1 cellular context compared by ENCODE assay signal in the genomic region with DNA sequence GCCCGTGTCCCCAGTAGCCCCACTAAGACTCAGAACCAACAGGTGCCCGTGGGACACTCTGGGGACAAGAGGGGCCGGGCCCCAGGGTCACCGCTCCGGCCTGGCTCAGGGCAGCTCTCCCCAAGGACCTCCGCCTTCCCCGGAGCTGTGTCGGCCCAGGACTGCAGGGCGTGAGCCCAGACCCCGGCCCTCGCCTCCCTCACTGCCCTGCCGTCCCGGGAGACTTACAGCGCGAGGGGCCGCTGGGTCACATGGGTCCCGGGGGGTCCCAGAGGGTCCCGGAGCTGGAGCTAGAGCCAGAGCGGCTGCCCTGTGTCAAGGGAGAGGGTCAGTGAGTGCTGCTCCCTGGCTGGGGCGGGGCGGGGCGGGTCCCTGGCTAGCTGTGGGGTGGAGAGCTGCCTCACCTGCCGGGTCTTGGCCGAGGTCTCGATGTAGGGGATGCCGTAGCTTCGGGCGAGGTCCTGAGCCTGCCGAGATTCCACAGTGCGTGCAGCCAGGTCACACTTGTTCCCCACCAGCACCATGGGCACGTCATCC.
TF ChIP-seq lines count a peak whose summit lies in the region.

No MANE protein-coding gene starts in this region.

TF ChIP-seq in GM12878, 131 proteins besides CTCF, POLR2A, EP300 and RAD21:
- TF ChIP-seq, protein P1, sequence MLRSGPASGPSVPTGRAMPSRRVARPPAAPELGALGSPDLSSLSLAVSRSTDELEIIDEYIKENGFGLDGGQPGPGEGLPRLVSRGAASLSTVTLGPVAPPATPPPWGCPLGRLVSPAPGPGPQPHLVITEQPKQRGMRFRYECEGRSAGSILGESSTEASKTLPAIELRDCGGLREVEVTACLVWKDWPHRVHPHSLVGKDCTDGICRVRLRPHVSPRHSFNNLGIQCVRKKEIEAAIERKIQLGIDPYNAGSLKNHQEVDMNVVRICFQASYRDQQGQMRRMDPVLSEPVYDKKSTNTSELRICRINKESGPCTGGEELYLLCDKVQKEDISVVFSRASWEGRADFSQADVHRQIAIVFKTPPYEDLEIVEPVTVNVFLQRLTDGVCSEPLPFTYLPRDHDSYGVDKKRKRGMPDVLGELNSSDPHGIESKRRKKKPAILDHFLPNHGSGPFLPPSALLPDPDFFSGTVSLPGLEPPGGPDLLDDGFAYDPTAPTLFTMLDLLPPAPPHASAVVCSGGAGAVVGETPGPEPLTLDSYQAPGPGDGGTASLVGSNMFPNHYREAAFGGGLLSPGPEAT (IDR thresholded peaks at IDR 0.05; ENCODE audit: low read depth) = no peak
- TF ChIP-seq, protein P2, sequence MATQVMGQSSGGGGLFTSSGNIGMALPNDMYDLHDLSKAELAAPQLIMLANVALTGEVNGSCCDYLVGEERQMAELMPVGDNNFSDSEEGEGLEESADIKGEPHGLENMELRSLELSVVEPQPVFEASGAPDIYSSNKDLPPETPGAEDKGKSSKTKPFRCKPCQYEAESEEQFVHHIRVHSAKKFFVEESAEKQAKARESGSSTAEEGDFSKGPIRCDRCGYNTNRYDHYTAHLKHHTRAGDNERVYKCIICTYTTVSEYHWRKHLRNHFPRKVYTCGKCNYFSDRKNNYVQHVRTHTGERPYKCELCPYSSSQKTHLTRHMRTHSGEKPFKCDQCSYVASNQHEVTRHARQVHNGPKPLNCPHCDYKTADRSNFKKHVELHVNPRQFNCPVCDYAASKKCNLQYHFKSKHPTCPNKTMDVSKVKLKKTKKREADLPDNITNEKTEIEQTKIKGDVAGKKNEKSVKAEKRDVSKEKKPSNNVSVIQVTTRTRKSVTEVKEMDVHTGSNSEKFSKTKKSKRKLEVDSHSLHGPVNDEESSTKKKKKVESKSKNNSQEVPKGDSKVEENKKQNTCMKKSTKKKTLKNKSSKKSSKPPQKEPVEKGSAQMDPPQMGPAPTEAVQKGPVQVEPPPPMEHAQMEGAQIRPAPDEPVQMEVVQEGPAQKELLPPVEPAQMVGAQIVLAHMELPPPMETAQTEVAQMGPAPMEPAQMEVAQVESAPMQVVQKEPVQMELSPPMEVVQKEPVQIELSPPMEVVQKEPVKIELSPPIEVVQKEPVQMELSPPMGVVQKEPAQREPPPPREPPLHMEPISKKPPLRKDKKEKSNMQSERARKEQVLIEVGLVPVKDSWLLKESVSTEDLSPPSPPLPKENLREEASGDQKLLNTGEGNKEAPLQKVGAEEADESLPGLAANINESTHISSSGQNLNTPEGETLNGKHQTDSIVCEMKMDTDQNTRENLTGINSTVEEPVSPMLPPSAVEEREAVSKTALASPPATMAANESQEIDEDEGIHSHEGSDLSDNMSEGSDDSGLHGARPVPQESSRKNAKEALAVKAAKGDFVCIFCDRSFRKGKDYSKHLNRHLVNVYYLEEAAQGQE (IDR thresholded peaks at IDR 0.05; ENCODE audit: low read depth, low read length) = no peak
- TF ChIP-seq, protein P3, sequence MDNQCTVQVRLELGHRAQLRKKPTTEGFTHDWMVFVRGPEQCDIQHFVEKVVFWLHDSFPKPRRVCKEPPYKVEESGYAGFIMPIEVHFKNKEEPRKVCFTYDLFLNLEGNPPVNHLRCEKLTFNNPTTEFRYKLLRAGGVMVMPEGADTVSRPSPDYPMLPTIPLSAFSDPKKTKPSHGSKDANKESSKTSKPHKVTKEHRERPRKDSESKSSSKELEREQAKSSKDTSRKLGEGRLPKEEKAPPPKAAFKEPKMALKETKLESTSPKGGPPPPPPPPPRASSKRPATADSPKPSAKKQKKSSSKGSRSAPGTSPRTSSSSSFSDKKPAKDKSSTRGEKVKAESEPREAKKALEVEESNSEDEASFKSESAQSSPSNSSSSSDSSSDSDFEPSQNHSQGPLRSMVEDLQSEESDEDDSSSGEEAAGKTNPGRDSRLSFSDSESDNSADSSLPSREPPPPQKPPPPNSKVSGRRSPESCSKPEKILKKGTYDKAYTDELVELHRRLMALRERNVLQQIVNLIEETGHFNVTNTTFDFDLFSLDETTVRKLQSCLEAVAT (IDR thresholded peaks at IDR 0.05) = no peak
- TF ChIP-seq, protein P4, sequence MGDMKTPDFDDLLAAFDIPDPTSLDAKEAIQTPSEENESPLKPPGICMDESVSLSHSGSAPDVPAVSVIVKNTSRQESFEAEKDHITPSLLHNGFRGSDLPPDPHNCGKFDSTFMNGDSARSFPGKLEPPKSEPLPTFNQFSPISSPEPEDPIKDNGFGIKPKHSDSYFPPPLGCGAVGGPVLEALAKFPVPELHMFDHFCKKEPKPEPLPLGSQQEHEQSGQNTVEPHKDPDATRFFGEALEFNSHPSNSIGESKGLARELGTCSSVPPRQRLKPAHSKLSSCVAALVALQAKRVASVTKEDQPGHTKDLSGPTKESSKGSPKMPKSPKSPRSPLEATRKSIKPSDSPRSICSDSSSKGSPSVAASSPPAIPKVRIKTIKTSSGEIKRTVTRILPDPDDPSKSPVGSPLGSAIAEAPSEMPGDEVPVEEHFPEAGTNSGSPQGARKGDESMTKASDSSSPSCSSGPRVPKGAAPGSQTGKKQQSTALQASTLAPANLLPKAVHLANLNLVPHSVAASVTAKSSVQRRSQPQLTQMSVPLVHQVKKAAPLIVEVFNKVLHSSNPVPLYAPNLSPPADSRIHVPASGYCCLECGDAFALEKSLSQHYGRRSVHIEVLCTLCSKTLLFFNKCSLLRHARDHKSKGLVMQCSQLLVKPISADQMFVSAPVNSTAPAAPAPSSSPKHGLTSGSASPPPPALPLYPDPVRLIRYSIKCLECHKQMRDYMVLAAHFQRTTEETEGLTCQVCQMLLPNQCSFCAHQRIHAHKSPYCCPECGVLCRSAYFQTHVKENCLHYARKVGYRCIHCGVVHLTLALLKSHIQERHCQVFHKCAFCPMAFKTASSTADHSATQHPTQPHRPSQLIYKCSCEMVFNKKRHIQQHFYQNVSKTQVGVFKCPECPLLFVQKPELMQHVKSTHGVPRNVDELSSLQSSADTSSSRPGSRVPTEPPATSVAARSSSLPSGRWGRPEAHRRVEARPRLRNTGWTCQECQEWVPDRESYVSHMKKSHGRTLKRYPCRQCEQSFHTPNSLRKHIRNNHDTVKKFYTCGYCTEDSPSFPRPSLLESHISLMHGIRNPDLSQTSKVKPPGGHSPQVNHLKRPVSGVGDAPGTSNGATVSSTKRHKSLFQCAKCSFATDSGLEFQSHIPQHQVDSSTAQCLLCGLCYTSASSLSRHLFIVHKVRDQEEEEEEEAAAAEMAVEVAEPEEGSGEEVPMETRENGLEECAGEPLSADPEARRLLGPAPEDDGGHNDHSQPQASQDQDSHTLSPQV (IDR thresholded peaks at IDR 0.05) = no peak
TF ChIP-seq in GM12878: peak in this region for 0.
